Comparison of ENCODE assay signal across 1 cellular context in the genomic region with DNA sequence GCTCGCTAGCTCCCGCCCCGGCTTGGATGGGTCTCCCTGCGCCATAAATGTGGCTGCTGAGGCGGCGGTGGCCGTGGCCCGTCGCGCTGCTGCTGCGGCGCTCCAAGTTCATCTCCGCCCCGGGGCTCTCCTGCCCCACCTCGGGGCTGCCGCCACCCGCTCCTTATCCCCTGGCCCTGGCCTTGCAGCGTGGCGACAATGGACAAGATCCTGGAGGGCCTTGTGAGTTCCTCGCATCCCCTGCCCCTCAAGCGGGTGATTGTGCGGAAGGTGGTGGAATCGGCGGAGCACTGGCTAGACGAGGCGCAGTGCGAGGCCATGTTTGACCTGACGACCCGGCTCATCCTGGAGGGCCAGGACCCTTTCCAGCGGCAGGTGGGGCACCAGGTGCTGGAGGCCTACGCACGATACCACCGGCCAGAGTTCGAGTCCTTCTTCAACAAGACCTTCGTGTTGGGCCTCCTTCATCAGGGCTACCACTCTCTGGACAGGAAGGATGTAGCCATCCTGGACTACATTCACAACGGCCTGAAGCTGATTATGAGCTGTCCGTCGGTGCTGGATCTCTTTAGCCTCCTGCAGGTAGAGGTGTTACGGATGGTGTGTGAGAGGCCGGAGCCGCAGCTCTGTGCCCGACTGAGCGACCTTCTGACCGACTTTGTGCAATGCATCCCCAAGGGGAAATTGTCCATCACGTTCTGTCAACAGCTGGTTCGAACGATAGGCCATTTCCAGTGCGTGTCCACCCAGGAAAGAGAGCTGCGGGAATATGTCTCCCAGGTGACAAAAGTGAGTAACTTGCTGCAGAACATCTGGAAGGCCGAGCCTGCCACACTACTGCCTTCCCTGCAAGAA.
A peak's percentile ranks its signal among the peaks of the same experiment; 100 is the strongest.
TF ChIP-seq lines count a peak whose summit lies in the region.

No MANE protein-coding gene starts in this region.

TF ChIP-seq in WTC11, 78 proteins besides CTCF, POLR2A, EP300 and RAD21 (continued from another document):
- TF ChIP-seq, protein P1, sequence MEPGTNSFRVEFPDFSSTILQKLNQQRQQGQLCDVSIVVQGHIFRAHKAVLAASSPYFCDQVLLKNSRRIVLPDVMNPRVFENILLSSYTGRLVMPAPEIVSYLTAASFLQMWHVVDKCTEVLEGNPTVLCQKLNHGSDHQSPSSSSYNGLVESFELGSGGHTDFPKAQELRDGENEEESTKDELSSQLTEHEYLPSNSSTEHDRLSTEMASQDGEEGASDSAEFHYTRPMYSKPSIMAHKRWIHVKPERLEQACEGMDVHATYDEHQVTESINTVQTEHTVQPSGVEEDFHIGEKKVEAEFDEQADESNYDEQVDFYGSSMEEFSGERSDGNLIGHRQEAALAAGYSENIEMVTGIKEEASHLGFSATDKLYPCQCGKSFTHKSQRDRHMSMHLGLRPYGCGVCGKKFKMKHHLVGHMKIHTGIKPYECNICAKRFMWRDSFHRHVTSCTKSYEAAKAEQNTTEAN (CRISPR knock-in tag; IDR thresholded peaks at IDR 0.05) = peak; percentile 77; the same call in 1 of the 2 replicates
- TF ChIP-seq TEAD4 (CRISPR knock-in tag; IDR thresholded peaks at IDR 0.05) = no peak
- TF ChIP-seq, protein P2, sequence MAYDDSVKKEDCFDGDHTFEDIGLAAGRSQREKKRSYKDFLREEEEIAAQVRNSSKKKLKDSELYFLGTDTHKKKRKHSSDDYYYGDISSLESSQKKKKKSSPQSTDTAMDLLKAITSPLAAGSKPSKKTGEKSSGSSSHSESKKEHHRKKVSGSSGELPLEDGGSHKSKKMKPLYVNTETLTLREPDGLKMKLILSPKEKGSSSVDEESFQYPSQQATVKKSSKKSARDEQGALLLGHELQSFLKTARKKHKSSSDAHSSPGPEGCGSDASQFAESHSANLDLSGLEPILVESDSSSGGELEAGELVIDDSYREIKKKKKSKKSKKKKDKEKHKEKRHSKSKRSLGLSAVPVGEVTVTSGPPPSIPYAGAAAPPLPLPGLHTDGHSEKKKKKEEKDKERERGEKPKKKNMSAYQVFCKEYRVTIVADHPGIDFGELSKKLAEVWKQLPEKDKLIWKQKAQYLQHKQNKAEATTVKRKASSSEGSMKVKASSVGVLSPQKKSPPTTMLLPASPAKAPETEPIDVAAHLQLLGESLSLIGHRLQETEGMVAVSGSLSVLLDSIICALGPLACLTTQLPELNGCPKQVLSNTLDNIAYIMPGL (CRISPR knock-in tag; IDR thresholded peaks at IDR 0.05) = 0 out of 2 replicates have a peak, but pooled peaks have one; percentile 64
- TF ChIP-seq KAT7 (CRISPR knock-in tag; IDR thresholded peaks at IDR 0.05; ENCODE audit: borderline replicate concordance) = peak; percentile 84; the same call in 1 of the 2 replicates
- peak; percentile 16; the same call in 1 of the 2 replicates for TF ChIP-seq ESRRA (CRISPR knock-in tag; IDR thresholded peaks at IDR 0.05; ENCODE audit: borderline replicate concordance)
- no peak for TF ChIP-seq ATF3 (CRISPR knock-in tag; conservative IDR thresholded peaks at IDR 0.05)
- TF ChIP-seq ATF6 (CRISPR knock-in tag; IDR thresholded peaks at IDR 0.05) = 0 out of 2 replicates have a peak, but pooled peaks have one; percentile 54
- 0 out of 2 replicates have a peak, but pooled peaks have one; percentile 42 for TF ChIP-seq MYBL2 (CRISPR knock-in tag; IDR thresholded peaks at IDR 0.05)
- TF ChIP-seq NR3C1 (CRISPR knock-in tag; conservative IDR thresholded peaks at IDR 0.05; ENCODE audit: low read depth) = no peak
- TF ChIP-seq ZNF396 (CRISPR knock-in tag; IDR thresholded peaks at IDR 0.05; ENCODE audit: borderline replicate concordance) = no peak
- 0 out of 2 replicates have a peak, but pooled peaks have one; percentile 26 for TF ChIP-seq SP1 (CRISPR knock-in tag; conservative IDR thresholded peaks at IDR 0.05)
- 0 out of 2 replicates have a peak, but pooled peaks have one; percentile 23 for TF ChIP-seq TCF7 (CRISPR knock-in tag; IDR thresholded peaks at IDR 0.05; ENCODE audit: low read depth)
- 0 out of 2 replicates have a peak, but pooled peaks have one; percentile 62 for TF ChIP-seq FOXP1 (CRISPR knock-in tag; IDR thresholded peaks at IDR 0.05; ENCODE audit: borderline replicate concordance)
- 0 out of 2 replicates have a peak, but pooled peaks have one; percentile 3 for TF ChIP-seq USF1 (CRISPR knock-in tag; IDR thresholded peaks at IDR 0.05)
- TF ChIP-seq TP53 (CRISPR knock-in tag; IDR thresholded peaks at IDR 0.05) = 0 out of 2 replicates have a peak, but pooled peaks have one; percentile 36
- TF ChIP-seq ZNF281 (CRISPR knock-in tag; IDR thresholded peaks at IDR 0.05) = 0 out of 2 replicates have a peak, but pooled peaks have one; percentile 51
